Comparison of ENCODE assay signal across 13 cellular contexts in the genomic region with DNA sequence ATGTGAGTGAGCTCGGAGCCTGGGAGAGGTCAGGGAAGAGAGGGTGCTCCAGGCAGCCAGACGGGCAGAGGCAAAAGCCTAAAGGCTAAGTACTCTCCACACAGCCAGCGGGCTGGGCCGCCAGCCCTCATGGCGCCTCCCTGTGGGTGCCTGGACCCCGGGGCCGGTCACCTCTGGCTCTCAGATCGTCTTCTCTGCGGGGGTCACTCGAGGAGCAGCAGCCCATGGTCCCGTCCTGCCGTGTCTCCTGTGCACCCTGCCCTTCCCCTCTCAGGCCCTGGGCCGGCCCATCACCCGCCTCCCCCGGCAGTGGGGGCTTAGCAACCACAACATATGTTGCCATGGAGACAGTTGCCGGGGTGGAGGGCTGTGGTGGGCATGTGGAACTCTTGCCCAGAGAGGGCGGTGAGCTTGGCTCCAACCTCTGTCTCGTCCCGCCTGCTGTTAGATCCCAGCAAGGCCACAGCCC. TPM values are rescaled to one million over a fixed set of nuclear protein-coding genes. Genes with fewer than 3 reads are reported as not detected.
DNase-seq lines count a peak whose midpoint lies in the region; TF ChIP-seq lines count a peak whose summit lies in the region.
"Had no signal": no experiment of that assay in that cellular context is flagged by ENCODE, and none has a peak within 500 bp of the region (broad histone marks: within the 10 kb centered on the region; RNA-seq: fewer than 3 reads in every experiment).

No MANE protein-coding gene starts in this region.

- in situ Hi-C loops in astrocyte of the cerebellum (cut with HindIII; ENCODE audit: low sequenced_read_pairs), result loop anchor here (5.0 to 25.0 kb wide), 2 partner anchors 111 to 236 kb away; no protein-coding TSS in a partner anchor

- TF ChIP-seq CTCF in astrocyte of the cerebellum (IDR thresholded peaks at IDR 0.05; ENCODE audit: low read depth, low read length, missing control alignments), result no peak

- peaks cover 31% of the 10 kb centered on the region for H3K4me1 ChIP-seq in rectal smooth muscle tissue (ENCODE audit: control insufficient read depth, insufficient read depth, low read length)

- H3K4me3 ChIP-seq in H7 (ENCODE audit: insufficient read depth, low read depth, low read length) (no peak overlapping the region), astrocyte of the cerebellum (ENCODE audit: low read depth, low read length) (no peak overlapping the region), rectal smooth muscle tissue (ENCODE audit: low read length) (peak overlapping the region; percentile 27)
- H3K4me3 ChIP-seq: SK-N-MC had no signal

- H3K36me3 ChIP-seq in H7 (replicated peaks; ENCODE audit: control insufficient read depth, insufficient read depth, low read length), result no peaks in the 10 kb centered on the region
- H3K36me3 ChIP-seq in rectal smooth muscle tissue (ENCODE audit: control insufficient read depth, insufficient read depth, low read length), result peaks cover 20% of the 10 kb centered on the region

- H3K9ac ChIP-seq in rectal smooth muscle tissue (ENCODE audit: low read length), result no peak overlapping the region

- H3K27me3 ChIP-seq in H7 (ENCODE audit: control insufficient read depth, insufficient read depth, low read length) (peaks cover 1% of the 10 kb centered on the region; the same call in 1 of the 2 replicates), rectal smooth muscle tissue (ENCODE audit: control insufficient read depth, insufficient read depth, low read length) (no peaks in the 10 kb centered on the region)
- H3K27me3 ChIP-seq: stomach had no signal

- DNase-seq in H7, result peak; percentile 81
- DNase-seq in astrocyte of the cerebellum (ENCODE audit: low read depth), result peak; percentile 23
- DNase-seq in hippocampal formation (lab: John Stamatoyannopoulos, UW), result peak; percentile 15 to 42
- DNase-seq in HT-29 (ENCODE audit: low spot score), result no peak
- no peak for DNase-seq in SW 1271 (lab: John Stamatoyannopoulos, UW)
- no peak for DNase-seq in activated CD4-positive, CD25-positive, alpha-beta regulatory T cell treated with anti-CD3 and anti-CD28 coated beads, Interleukin-2, amount 50 U/mL, for 72 hours
- DNase-seq in HuH-7.5 (ENCODE audit: low spot score), result no peak
- DNase-seq: activated gamma-delta T cell, naive B cell, NCI-H446 had no signal

- H3K27ac ChIP-seq in rectal smooth muscle tissue (ENCODE audit: low read depth, low read length), result no peak overlapping the region
- H3K27ac ChIP-seq: SK-N-MC had no signal

RNA-seq across cellular contexts. Expression of gene AK1, which starts 4.2 kb away (rescaled TPM):
- total RNA-seq in H7 (2014; rRNA removed; shearing (Covaris generic)), result 18.5 and 20.4 TPM in 2 replicates
- total RNA-seq in HT-29 (2014; rRNA removed; shearing (Covaris generic)), result 85.0 and 101 TPM in 2 replicates

RNA-seq across cellular contexts. Expression of gene ENG, which starts 18.8 kb away (rescaled TPM):
- 1.4 and 1.8 TPM in 2 replicates for total RNA-seq in H7 (2014; rRNA removed; shearing (Covaris generic))
- total RNA-seq in HT-29 (2014; rRNA removed; shearing (Covaris generic)), result 6.1 and 6.4 TPM in 2 replicates

RNA-seq across cellular contexts. Expression of gene ST6GALNAC6, which starts 26.1 kb away (rescaled TPM):
- total RNA-seq in H7 (2014; rRNA removed; shearing (Covaris generic)), result 30.6 and 37.4 TPM in 2 replicates
- total RNA-seq in HT-29 (2014; rRNA removed; shearing (Covaris generic)), result 14.5 and 16.6 TPM in 2 replicates

RNA-seq across cellular contexts. Expression of gene ST6GALNAC4, which starts 43.6 kb away (rescaled TPM):
- total RNA-seq in H7 (2014; rRNA removed; shearing (Covaris generic)), result 18.5 and 24.6 TPM in 2 replicates
- total RNA-seq in HT-29 (2014; rRNA removed; shearing (Covaris generic)), result 60.1 and 84.2 TPM in 2 replicates

RNA-seq across cellular contexts. Expression of gene PIP5KL1, which starts 57.3 kb away (rescaled TPM):
- total RNA-seq in H7 (2014; rRNA removed; shearing (Covaris generic)), result 0.94 and 3.4 TPM in 2 replicates
- 1.2 and 3.8 TPM in 2 replicates for total RNA-seq in HT-29 (2014; rRNA removed; shearing (Covaris generic))

Comparison
In these comparisons a context has a peak if more than half of its experiments do, and no peak if none do; other contexts are left out.
1. DNase-seq: peak in H7 (single experiment), astrocyte of the cerebellum (single experiment) and hippocampal formation (2 of 2); none in HT-29 (single experiment), SW 1271 (0 of 2), activated CD4-positive, CD25-positive, alpha-beta regulatory T cell treated with anti-CD3 and anti-CD28 coated beads, Interleukin-2, amount 50 U/mL, for 72 hours (single experiment) and HuH-7.5 (single experiment).